9 cellular contexts compared by ENCODE assay signal in genomic region chr15:67832031-67832551, GRCh38. TPM values are rescaled to one million over a fixed set of nuclear protein-coding genes. Genes with fewer than 3 reads are reported as not detected.
DNase-seq lines count a peak whose midpoint lies in the region; ATAC-seq and TF ChIP-seq lines count a peak whose summit lies in the region.
"Had no signal": no experiment of that assay in that cellular context is flagged by ENCODE, and none has a peak within 500 bp of the region (broad histone marks: within the 10 kb centered on the region; RNA-seq: fewer than 3 reads in every experiment).

No MANE protein-coding gene starts in this region.

- BruUV-seq in OCI-LY7 (replicated peaks; lab: Mats Ljungman, UMichigan) = no TSS peak

- H3K27ac Mint-ChIP-seq in glutamatergic neuron (ENCODE audit: unreplicated experiment) = no peak overlapping the region

- H3K9me3 ChIP-seq in OCI-LY7 (ENCODE audit: low read length) (no peaks in the 10 kb centered on the region), fibroblast of lung (ENCODE audit: control insufficient read depth, insufficient read depth, low read depth, low read length) (no peaks in the 10 kb centered on the region)

- H3K27me3 Mint-ChIP-seq in glutamatergic neuron (ENCODE audit: unreplicated experiment) = peaks cover 14% of the 10 kb centered on the region

- H3K36me3 ChIP-seq in OCI-LY7 (ENCODE audit: insufficient read depth, low read length) (no peaks in the 10 kb centered on the region), fibroblast of lung (ENCODE audit: control insufficient read depth, insufficient read depth, low read length) (no peaks in the 10 kb centered on the region)

- H3K9ac ChIP-seq in fibroblast of lung (ENCODE audit: insufficient read depth, low read length) = no peak overlapping the region

- H3K4me1 ChIP-seq in OCI-LY7 (ENCODE audit: insufficient read depth, low read length, poor library complexity, severe bottlenecking) (peaks cover 44% of the 10 kb centered on the region), fibroblast of lung (ENCODE audit: control insufficient read depth, extremely low read depth, insufficient read depth, low read length) (peaks cover 4% of the 10 kb centered on the region)

- H3K27me3 ChIP-seq in fibroblast of lung (ENCODE audit: control insufficient read depth, insufficient read depth, low read length) = peaks cover 83% of the 10 kb centered on the region

- CTCF ChIA-PET in OCI-LY7 (lab: Charles Lee; ENCODE audit: unreplicated experiment) = interaction anchor here (0.6 to 1.7 kb wide), 3 partner anchors 48 to 219 kb away, joined by 3 to 6 read pairs (median 5); no protein-coding TSS in a partner anchor

- TF ChIP-seq CTCF in GM10266 (IDR thresholded peaks at IDR 0.05; ENCODE audit: control insufficient read depth, insufficient read depth, low read depth, missing control alignments) (peak; percentile 38), OCI-LY7 (conservative IDR thresholded peaks at IDR 0.05; ENCODE audit: low read length) (peak; percentile 72), fibroblast of lung (conservative IDR thresholded peaks at IDR 0.05 in 1 of 2, IDR thresholded peaks at IDR 0.05 in 1 of 2; ENCODE audit: low read depth in 1 of 2, low read length in 2 of 2) (peak; percentile 33 to 36), glutamatergic neuron (IDR thresholded peaks at IDR 0.05; ENCODE audit: partially characterized antibody, unreplicated experiment) (no peak)

- POLR2A ChIA-PET in OCI-LY7 (lab: Charles Lee) = interaction anchor here (0.6 to 1.6 kb wide), 4 partner anchors 49 to 333 kb away, joined by 3 to 8 read pairs (median 4); no protein-coding TSS in a partner anchor

- H2AFZ ChIP-seq in OCI-LY7 (ENCODE audit: low read length) (no peak overlapping the region), fibroblast of lung (ENCODE audit: low read length) (no peak overlapping the region)

- H4K20me1 ChIP-seq in OCI-LY7 (ENCODE audit: insufficient read depth, low read length) (no peaks in the 10 kb centered on the region), fibroblast of lung (ENCODE audit: control insufficient read depth, extremely low read depth, insufficient read depth, low read length) (no peaks in the 10 kb centered on the region)

- peaks cover 8% of the 10 kb centered on the region for H3K36me3 Mint-ChIP-seq in glutamatergic neuron (ENCODE audit: unreplicated experiment)

- H3K9me3 Mint-ChIP-seq in glutamatergic neuron (ENCODE audit: unreplicated experiment) = peaks cover 4% of the 10 kb centered on the region

- H3K79me2 ChIP-seq in OCI-LY7 (ENCODE audit: insufficient read depth, low read depth, low read length) (no peaks in the 10 kb centered on the region), fibroblast of lung (ENCODE audit: control insufficient read depth, insufficient read depth, low read length) (no peaks in the 10 kb centered on the region)

- peak overlapping the region; percentile 8; the same call in 1 of the 2 replicates for H3K4me2 ChIP-seq in OCI-LY7 (ENCODE audit: low read length)
- no peak overlapping the region for H3K4me2 ChIP-seq in fibroblast of lung (ENCODE audit: extremely low read depth, insufficient read depth, low read length)

- in situ Hi-C loops in ACHN (cut with HindIII; ENCODE audit: low pct_ligation_motif_present, low pct_unique_long_range_greater_than_20kb, low sequenced_read_pairs) = no loop called here

- no peak overlapping the region for H3K4me3 Mint-ChIP-seq in glutamatergic neuron (ENCODE audit: unreplicated experiment)

- H3K4me3 ChIP-seq in OCI-LY7 (ENCODE audit: low read depth, low read length, poor library complexity, severe bottlenecking) (no peak overlapping the region), fibroblast of lung (replicated peaks in 1 of 4; ENCODE audit: control extremely low read depth in 1 of 4, insufficient read depth in 1 of 4, low read depth in 3 of 4, low read length in 4 of 4) (no peak overlapping the region)

- intact Hi-C loops in OCI-LY7 (cut with micrococcal nuclease; ENCODE audit: unreplicated experiment) = loop anchor here (1.0 kb wide), 1 partner anchor 49 kb away; no protein-coding TSS in a partner anchor

- no peak for ATAC-seq in GM18520 (IDR thresholded peaks at IDR 0.05; ENCODE audit: unreplicated experiment)

- H3K9me2 ChIP-seq in OCI-LY7 (ENCODE audit: insufficient read depth, low read length) = no peaks in the 10 kb centered on the region

- peaks cover 8% of the 10 kb centered on the region for H3K4me1 Mint-ChIP-seq in glutamatergic neuron (ENCODE audit: low read depth, unreplicated experiment)

- DNase-seq in ACHN (peak; percentile 53), GM10266 (ENCODE audit: extremely low spot score) (peak; percentile 47), OCI-LY7 (ENCODE audit: low spot score) (peak; percentile 63), fibroblast of lung (ENCODE audit: low read depth in 2 of 2) (peak in 1 of 2 donors; percentile 41), amniotic stem cell (lab: John Stamatoyannopoulos, UW) (no peak), glutamatergic neuron (no peak), germinal center (ENCODE audit: low spot score) (no peak)

- H3K27ac ChIP-seq in OCI-LY7 (ENCODE audit: low read depth, low read length, poor library complexity, severe bottlenecking) = no peak overlapping the region
- H3K27ac ChIP-seq in fibroblast of lung (ENCODE audit: insufficient read depth, low read length) = no peak overlapping the region
- H3K27ac ChIP-seq: dorsolateral prefrontal cortex had no signal

RNA-seq across cellular contexts. Expression of gene SKOR1, which starts 6.8 kb away (rescaled TPM):
- total RNA-seq in OCI-LY7 (2014; rRNA removed; shearing (Covaris generic)) = 1.1 and 1.5 TPM in 2 replicates
- 1.0 and 1.6 TPM in 2 replicates for total RNA-seq in OCI-LY7 (2022)
- total RNA-seq in fibroblast of lung = under 0.01 and 0.17 TPM in 2 replicates
- 0.01 and 0.02 TPM in 2 replicates for polyA plus RNA-seq in fibroblast of lung
- polyA plus RNA-seq in fibroblast of lung (2012) = 0.03 and 0.05 TPM in 2 replicates
- 0.96 TPM in 1 of 2 replicates, not detected in the other for polyA minus RNA-seq in fibroblast of lung (ENCODE audit: low replicate concordance)
- 4.0 TPM for total RNA-seq in glutamatergic neuron (ENCODE audit: unreplicated experiment)

RNA-seq across cellular contexts. Expression of gene RNU6-1, which starts 7.8 kb away (rescaled TPM):
- total RNA-seq in OCI-LY7 (2014; rRNA removed; shearing (Covaris generic)) = not detected in 2 replicates
- total RNA-seq in OCI-LY7 (2022) (not detected in 2 replicates), fibroblast of lung (not detected in 2 replicates), glutamatergic neuron (ENCODE audit: unreplicated experiment) (not detected)
- not detected in 2 replicates for polyA plus RNA-seq in fibroblast of lung
- polyA plus RNA-seq in fibroblast of lung (2012) = not detected in 2 replicates
- not detected in 2 replicates for polyA minus RNA-seq in fibroblast of lung (ENCODE audit: low replicate concordance)
- total RNA-seq: dorsolateral prefrontal cortex had no signal

Comparison
In these comparisons a context has a peak if more than half of its experiments do, and no peak if none do; other contexts are left out.
1. DNase-seq: peak in ACHN (single experiment), GM10266 (single experiment) and OCI-LY7 (single experiment); none in amniotic stem cell (single experiment), glutamatergic neuron (single experiment) and germinal center (single experiment).